In the genomic region with DNA sequence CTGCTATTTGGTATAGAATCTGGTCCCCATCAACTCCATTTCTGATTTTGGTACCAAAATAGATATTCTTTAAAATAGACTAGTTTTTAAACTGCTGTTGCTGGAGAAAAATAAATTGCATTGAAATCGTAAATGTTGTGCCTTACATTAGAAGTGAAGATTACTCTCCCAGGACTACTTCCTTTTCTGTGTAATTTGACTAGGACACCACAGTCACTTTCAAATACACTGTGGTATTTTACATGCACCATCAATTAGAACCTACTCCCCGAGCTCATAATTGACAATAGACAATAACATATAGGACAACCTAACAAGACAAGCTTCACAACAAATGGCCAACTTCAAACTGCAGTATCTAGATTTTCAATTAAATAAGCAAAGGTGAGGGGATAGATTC, we compare ENCODE assay signal across 18 cellular contexts.
A peak's percentile ranks its signal among the peaks of the same experiment; 100 is the strongest.
DNase-seq lines count a peak whose midpoint lies in the region; ATAC-seq, FAIRE-seq and TF ChIP-seq lines count a peak whose summit lies in the region.
"Had no signal": no experiment of that assay in that cellular context is flagged by ENCODE, and none has a peak within 500 bp of the region (broad histone marks: within the 10 kb centered on the region; RNA-seq: fewer than 3 reads in every experiment).

No MANE protein-coding gene starts in this region.

- H3K9ac ChIP-seq in Karpas-422 (ENCODE audit: low read length) = no peak overlapping the region

- no peaks in the 10 kb centered on the region for H3K36me3 Mint-ChIP-seq in mesothelial cell of epicardium
- no peaks in the 10 kb centered on the region for H3K36me3 Mint-ChIP-seq in CD8-positive, alpha-beta T cell
- H3K36me3 Mint-ChIP-seq: activated naive CD8-positive, alpha-beta T cell treated with anti-CD3 and anti-CD28 coated beads, Interleukin-2, amount 10 ng/mL, durations not matched to agents 7 days and 5 days; CD4-positive, CD25-positive, alpha-beta regulatory T cell had no signal

- peak; percentile 59 for ATAC-seq in GM18498 (IDR thresholded peaks at IDR 0.05; ENCODE audit: unreplicated experiment)
- peak; percentile 47 for ATAC-seq in HG02798 (IDR thresholded peaks at IDR 0.05; ENCODE audit: poor library complexity, unreplicated experiment)
- ATAC-seq in CD8-positive, alpha-beta T cell = no peak
- ATAC-seq: activated CD8-positive, alpha-beta T cell treated with anti-CD3 and anti-CD28 coated beads for 36 hours; esophagus mucosa; Panc1 had no signal

- POLR2A ChIA-PET in CD8-positive, alpha-beta T cell (lab: Charles Lee) = no interaction called here

- H3K9me3 Mint-ChIP-seq in mesothelial cell of epicardium = no peaks in the 10 kb centered on the region
- no peaks in the 10 kb centered on the region for H3K9me3 Mint-ChIP-seq in CD8-positive, alpha-beta T cell
- H3K9me3 Mint-ChIP-seq: activated CD8-positive, alpha-beta T cell treated with anti-CD3 and anti-CD28 coated beads for 36 hours; activated naive CD8-positive, alpha-beta T cell treated with anti-CD3 and anti-CD28 coated beads, Interleukin-2, amount 10 ng/mL, durations not matched to agents 7 days and 5 days; activated T-helper 1 cell treated with anti-CD3 and anti-CD28 coated beads, Interleukin-12 subunit alpha, Interleukin-12 subunit beta, Interleukin-2, Interleukin-4 antibody, amounts not matched to agents 30 ng/mL and 10 ng/mL and 1 ng/mL, durations not matched to agents 14 hours and 24 hours and 36 hours; CD4-positive, CD25-positive, alpha-beta regulatory T cell had no signal

- H3K9me3 ChIP-seq in Karpas-422 (ENCODE audit: low read length) = no peaks in the 10 kb centered on the region
- no peaks in the 10 kb centered on the region for H3K9me3 ChIP-seq in CD8-positive, alpha-beta T cell (ENCODE audit: low read length)
- H3K9me3 ChIP-seq: left ventricle myocardium inferior, suprapubic skin had no signal

- H4K20me1 ChIP-seq in Karpas-422 (ENCODE audit: insufficient read depth, low read depth, low read length) = no peaks in the 10 kb centered on the region

- H3K4me3 ChIP-seq in Karpas-422 (ENCODE audit: low read length) = no peak overlapping the region
- H3K4me3 ChIP-seq in CD8-positive, alpha-beta T cell (ENCODE audit: low read depth, low read length) = no peak overlapping the region
- H3K4me3 ChIP-seq: dorsolateral prefrontal cortex, left ventricle myocardium inferior, suprapubic skin had no signal

- no peak for DNase-seq in GM19239 (ENCODE audit: insufficient read length, low spot score)
- peak; percentile 54 for DNase-seq in Karpas-422
- DNase-seq in DMS 273 treated with DMSO at 0.1 percent for 48 hours (lab: John Stamatoyannopoulos, UW) = no peak
- no peak for DNase-seq in mesothelial cell of epicardium (ENCODE audit: low spot score in 2 of 2, unreplicated experiment in 2 of 2)
- no peak for DNase-seq in stimulated activated CD4-positive, alpha-beta T cell treated with anti-CD3 and anti-CD28 coated beads, Interleukin-15, amount 100 ng/mL, for 24 hours
- no peak for DNase-seq in CD8-positive, alpha-beta T cell
- DNase-seq: GOT3 had no signal

- TF ChIP-seq CTCF in mesothelial cell of epicardium (IDR thresholded peaks at IDR 0.05; ENCODE audit: unreplicated experiment) = no peak
- TF ChIP-seq CTCF in CD8-positive, alpha-beta T cell (IDR thresholded peaks at IDR 0.05) = no peak

- no peaks in the 10 kb centered on the region for H3K27me3 ChIP-seq in Karpas-422 (ENCODE audit: low read length)
- no peaks in the 10 kb centered on the region for H3K27me3 ChIP-seq in CD8-positive, alpha-beta T cell (ENCODE audit: insufficient read depth, low read length)
- H3K27me3 ChIP-seq: dorsolateral prefrontal cortex, suprapubic skin had no signal

- peak overlapping the region; percentile 45 for H3K4me2 ChIP-seq in Karpas-422 (ENCODE audit: low read depth, low read length, poor library complexity, severe bottlenecking)

- no peaks in the 10 kb centered on the region for H3K36me3 ChIP-seq in Karpas-422 (ENCODE audit: insufficient read depth, low read length)
- H3K36me3 ChIP-seq in CD8-positive, alpha-beta T cell (ENCODE audit: insufficient read depth, low read length) = no peaks in the 10 kb centered on the region
- H3K36me3 ChIP-seq: left ventricle myocardium inferior, suprapubic skin had no signal

- H3K27me3 Mint-ChIP-seq in mesothelial cell of epicardium (ENCODE audit: low read depth) = peaks cover 2% of the 10 kb centered on the region
- no peaks in the 10 kb centered on the region for H3K27me3 Mint-ChIP-seq in CD8-positive, alpha-beta T cell (ENCODE audit: low read depth)
- H3K27me3 Mint-ChIP-seq: CD4-positive, CD25-positive, alpha-beta regulatory T cell had no signal

- H3K9me2 ChIP-seq in Karpas-422 (replicated peaks; ENCODE audit: insufficient read depth, low read length) = no peaks in the 10 kb centered on the region

- CTCF ChIA-PET in CD8-positive, alpha-beta T cell (lab: Charles Lee) = interaction anchor here (1.2 to 2.4 kb wide), 12 partner anchors 9 to 1415 kb away, joined by 3 to 16 read pairs (median 6); no protein-coding TSS in a partner anchor

- H3K4me1 Mint-ChIP-seq in mesothelial cell of epicardium = peaks cover 21% of the 10 kb centered on the region
- no peaks in the 10 kb centered on the region for H3K4me1 Mint-ChIP-seq in CD8-positive, alpha-beta T cell (ENCODE audit: low read depth)
- H3K4me1 Mint-ChIP-seq: activated naive CD8-positive, alpha-beta T cell treated with anti-CD3 and anti-CD28 coated beads, Interleukin-2, amount 10 ng/mL, durations not matched to agents 7 days and 5 days; CD4-positive, CD25-positive, alpha-beta regulatory T cell had no signal

- no peak overlapping the region for H2AFZ ChIP-seq in Karpas-422 (ENCODE audit: low read length)

- peaks cover 31% of the 10 kb centered on the region for H3K4me1 ChIP-seq in Karpas-422 (ENCODE audit: low read length)
- no peaks in the 10 kb centered on the region for H3K4me1 ChIP-seq in CD8-positive, alpha-beta T cell (ENCODE audit: insufficient read depth, low read length)
- H3K4me1 ChIP-seq: left ventricle myocardium inferior, suprapubic skin had no signal

- no peak overlapping the region for H3K4me3 Mint-ChIP-seq in mesothelial cell of epicardium
- H3K4me3 Mint-ChIP-seq in CD8-positive, alpha-beta T cell = no peak overlapping the region
- H3K4me3 Mint-ChIP-seq: activated CD8-positive, alpha-beta T cell treated with anti-CD3 and anti-CD28 coated beads for 36 hours; activated naive CD8-positive, alpha-beta T cell treated with anti-CD3 and anti-CD28 coated beads, Interleukin-2, amount 10 ng/mL, durations not matched to agents 7 days and 5 days; activated T-helper 1 cell treated with anti-CD3 and anti-CD28 coated beads, Interleukin-12 subunit alpha, Interleukin-12 subunit beta, Interleukin-2, Interleukin-4 antibody, amounts not matched to agents 30 ng/mL and 10 ng/mL and 1 ng/mL, durations not matched to agents 14 hours and 24 hours and 36 hours; CD4-positive, CD25-positive, alpha-beta regulatory T cell had no signal

- FAIRE-seq in GM19239 (lab: Jason Lieb, UNC) = peak; percentile 72

- no peak overlapping the region for H3K27ac ChIP-seq in Karpas-422 (ENCODE audit: low read length)
- no peak overlapping the region for H3K27ac ChIP-seq in CD8-positive, alpha-beta T cell (ENCODE audit: low read depth, low read length)
- H3K27ac ChIP-seq: dorsolateral prefrontal cortex, left ventricle myocardium inferior, suprapubic skin had no signal

- no peak overlapping the region for H3K27ac Mint-ChIP-seq in mesothelial cell of epicardium
- H3K27ac Mint-ChIP-seq in CD8-positive, alpha-beta T cell = no peak overlapping the region
- H3K27ac Mint-ChIP-seq: activated CD8-positive, alpha-beta T cell treated with anti-CD3 and anti-CD28 coated beads for 36 hours; activated naive CD8-positive, alpha-beta T cell treated with anti-CD3 and anti-CD28 coated beads, Interleukin-2, amount 10 ng/mL, durations not matched to agents 7 days and 5 days; activated T-helper 1 cell treated with anti-CD3 and anti-CD28 coated beads, Interleukin-12 subunit alpha, Interleukin-12 subunit beta, Interleukin-2, Interleukin-4 antibody, amounts not matched to agents 30 ng/mL and 10 ng/mL and 1 ng/mL, durations not matched to agents 14 hours and 24 hours and 36 hours; CD4-positive, CD25-positive, alpha-beta regulatory T cell had no signal

- intact Hi-C loops in CD8-positive, alpha-beta T cell (cut with DNase I, micrococcal nuclease) = loop anchor here (1.0 to 10.0 kb wide), 3 partner anchors 1409 to 1874 kb away; no protein-coding TSS in a partner anchor

- H3K79me2 ChIP-seq in Karpas-422 (ENCODE audit: low read length) = no peaks in the 10 kb centered on the region
